In the genomic region with DNA sequence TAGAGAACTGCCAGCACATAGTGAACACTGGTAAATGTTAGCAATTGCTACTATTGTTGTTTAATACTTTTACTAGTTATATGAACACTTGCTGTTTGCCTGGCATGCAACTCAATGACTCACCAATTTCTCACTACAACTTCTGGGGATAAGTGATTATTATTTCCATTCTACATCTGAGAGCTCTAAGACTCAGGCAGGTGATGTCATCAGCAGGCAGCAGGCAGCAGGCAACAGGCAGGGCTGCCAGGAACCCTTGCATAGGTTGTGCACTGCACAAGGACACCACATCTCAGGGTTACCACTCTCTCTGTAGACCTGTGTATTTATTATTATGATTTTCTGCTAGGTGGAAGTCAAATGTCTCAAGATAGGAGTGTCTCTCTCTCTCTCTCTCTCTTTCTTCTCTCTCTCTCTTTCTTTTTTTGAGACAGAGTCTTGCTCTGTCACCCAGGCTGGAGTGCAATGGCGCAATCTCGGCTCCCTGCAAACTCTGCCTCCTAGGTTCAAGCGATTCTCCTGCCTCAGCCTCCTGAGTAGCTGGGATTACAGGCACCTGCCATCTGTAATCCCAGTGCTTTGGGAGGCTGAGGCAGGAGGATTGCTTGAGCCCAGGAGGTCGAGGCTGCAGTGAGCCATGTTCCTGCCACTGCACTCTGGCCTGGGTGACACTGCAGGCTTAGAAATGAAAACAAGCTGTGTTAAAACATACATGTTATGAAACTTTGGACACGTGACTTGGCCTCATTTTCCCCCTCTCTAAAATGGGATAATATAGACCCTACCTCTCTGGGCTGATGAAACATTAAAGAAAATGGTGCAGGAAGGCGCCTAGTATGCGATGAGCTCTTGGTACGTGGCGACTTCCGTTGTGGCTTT, we compare ENCODE assay signal across 1 cellular context.
TF ChIP-seq lines count a peak whose summit lies in the region.

No MANE protein-coding gene starts in this region.

TF ChIP-seq in endothelial cell of umbilical vein, 7 proteins besides CTCF, POLR2A, EP300 and RAD21:
- TF ChIP-seq GATA2 (IDR thresholded peaks at IDR 0.05; ENCODE audit: insufficient read depth, insufficient read length, low read depth, low read length) (no peak), MYC (IDR thresholded peaks at IDR 0.05; ENCODE audit: low read depth, low read length) (no peak), EZH2 (IDR thresholded peaks at IDR 0.05; ENCODE audit: borderline replicate concordance, low read depth, low read length, severe bottlenecking) (no peak), POLR2AphosphoS5 (IDR thresholded peaks at IDR 0.05; ENCODE audit: insufficient read depth, low read depth, low read length) (no peak), FOS (IDR thresholded peaks at IDR 0.05; ENCODE audit: borderline replicate concordance, insufficient read depth, low read length) (no peak), JUN (IDR thresholded peaks at IDR 0.05; ENCODE audit: borderline replicate concordance, insufficient read depth, insufficient read length, low read depth) (no peak)
- TF ChIP-seq, protein P1, sequence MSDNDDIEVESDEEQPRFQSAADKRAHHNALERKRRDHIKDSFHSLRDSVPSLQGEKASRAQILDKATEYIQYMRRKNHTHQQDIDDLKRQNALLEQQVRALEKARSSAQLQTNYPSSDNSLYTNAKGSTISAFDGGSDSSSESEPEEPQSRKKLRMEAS (IDR thresholded peaks at IDR 0.05; ENCODE audit: insufficient read depth, insufficient read length), result no peak
